1 cellular context compared by ENCODE assay signal in genomic region chr9:36193049-36193448, GRCh38.
TF ChIP-seq lines count a peak whose summit lies in the region.

No MANE protein-coding gene starts in this region.

TF ChIP-seq in H1, 55 proteins besides CTCF, POLR2A, EP300 and RAD21:
- TF ChIP-seq EGR1 (IDR thresholded peaks at IDR 0.05; ENCODE audit: borderline replicate concordance, low read depth, low read length), result no peak
